In genomic region chr3:185750015-185750414, GRCh38 we compare ENCODE assay signal across 18 cellular contexts.
DNase-seq lines count a peak whose midpoint lies in the region; ATAC-seq and TF ChIP-seq lines count a peak whose summit lies in the region.
"Had no signal": no experiment of that assay in that cellular context is flagged by ENCODE, and none has a peak within 500 bp of the region (broad histone marks: within the 10 kb centered on the region; RNA-seq: fewer than 3 reads in every experiment).

No MANE protein-coding gene starts in this region.

- H3K27ac ChIP-seq in RWPE2 (ENCODE audit: poor library complexity, severe bottlenecking): peak overlapping the region; percentile 27
- peak overlapping the region; percentile 90 for H3K27ac ChIP-seq in epithelial cell of prostate
- no peak overlapping the region for H3K27ac ChIP-seq in body of pancreas

- peaks cover 49% of the 10 kb centered on the region for H3K4me1 ChIP-seq in RWPE2 (ENCODE audit: insufficient read depth, poor library complexity, severe bottlenecking)
- peaks cover 28% of the 10 kb centered on the region for H3K4me1 ChIP-seq in mucosa of descending colon (ENCODE audit: low read depth)
- no peaks in the 10 kb centered on the region for H3K4me1 ChIP-seq in body of pancreas
- H3K4me1 ChIP-seq: BE2C had no signal

- TF ChIP-seq CTCF in RWPE2 (IDR thresholded peaks at IDR 0.05; ENCODE audit: poor library complexity, severe bottlenecking) (no peak), mucosa of descending colon (IDR thresholded peaks at IDR 0.05) (no peak), body of pancreas (IDR thresholded peaks at IDR 0.05) (no peak)

- 81 to 87% methylated on average over 1 of the region's 1 CpG for WGBS in body of pancreas, 2 donors

- DNase-seq in RWPE2 (ENCODE audit: low spot score): no peak
- no peak for DNase-seq in epithelial cell of prostate (ENCODE audit: low read depth, low spot score)
- no peak for DNase-seq in mucosa of descending colon
- DNase-seq in NCI-H510A (lab: John Stamatoyannopoulos, UW): no peak
- no peak for DNase-seq in NCI-H526 treated with DMSO at 0.1 percent for 48 hours (lab: John Stamatoyannopoulos, UW)
- DNase-seq in body of pancreas: no peak
- DNase-seq: BE2C; CD4-positive, CD25-positive, alpha-beta regulatory T cell; DMS79; HCEC 1CT; NCI-H1105; NCI-H146; NCI-H2029; NCI-H2227 treated with DMSO at 0.1 percent for 48 hours; NCI-H524; OCI-M1; Right ventricle myocardium superior had no signal

- ATAC-seq in RWPE2 (ENCODE audit: low read depth) (no peak), mucosa of descending colon (peak; percentile 18), GM18502 (IDR thresholded peaks at IDR 0.05; ENCODE audit: poor library complexity, unreplicated experiment) (no peak), body of pancreas (no peak)

- H3K9me3 ChIP-seq in RWPE2 (ENCODE audit: severe bottlenecking): no peaks in the 10 kb centered on the region
- peaks cover 2% of the 10 kb centered on the region for H3K9me3 ChIP-seq in mucosa of descending colon
- no peaks in the 10 kb centered on the region for H3K9me3 ChIP-seq in body of pancreas
- H3K9me3 ChIP-seq: BE2C had no signal

- TF ChIP-seq POLR2A in body of pancreas (IDR thresholded peaks at IDR 0.05): no peak

- H3K4me3 ChIP-seq in RWPE2 (ENCODE audit: severe bottlenecking) (no peak overlapping the region), mucosa of descending colon (no peak overlapping the region), body of pancreas (no peak overlapping the region)

- H3K27me3 ChIP-seq in RWPE2 (ENCODE audit: insufficient read depth, poor library complexity, severe bottlenecking) (no peaks in the 10 kb centered on the region), body of pancreas (no peaks in the 10 kb centered on the region)

- intact Hi-C loops in mucosa of descending colon (cut with DNase I, micrococcal nuclease) (no loop called here), body of pancreas (cut with DNase I) (no loop called here)

- H3K36me3 ChIP-seq in RWPE2 (ENCODE audit: low read depth) (peaks cover 36% of the 10 kb centered on the region), mucosa of descending colon (ENCODE audit: low read depth) (no peaks in the 10 kb centered on the region), body of pancreas (replicated peaks in 1 of 2; ENCODE audit: insufficient read depth in 1 of 2, low read depth in 2 of 2) (no peaks in the 10 kb centered on the region)
- H3K36me3 ChIP-seq: BE2C had no signal

Comparison
In these comparisons a context has a peak if more than half of its experiments do, and no peak if none do; other contexts are left out.
1. H3K27ac ChIP-seq: peak in RWPE2 (single experiment) and epithelial cell of prostate (single experiment); none in body of pancreas (0 of 4).